ENCODE assay signal across 13 cellular contexts in the genomic region with DNA sequence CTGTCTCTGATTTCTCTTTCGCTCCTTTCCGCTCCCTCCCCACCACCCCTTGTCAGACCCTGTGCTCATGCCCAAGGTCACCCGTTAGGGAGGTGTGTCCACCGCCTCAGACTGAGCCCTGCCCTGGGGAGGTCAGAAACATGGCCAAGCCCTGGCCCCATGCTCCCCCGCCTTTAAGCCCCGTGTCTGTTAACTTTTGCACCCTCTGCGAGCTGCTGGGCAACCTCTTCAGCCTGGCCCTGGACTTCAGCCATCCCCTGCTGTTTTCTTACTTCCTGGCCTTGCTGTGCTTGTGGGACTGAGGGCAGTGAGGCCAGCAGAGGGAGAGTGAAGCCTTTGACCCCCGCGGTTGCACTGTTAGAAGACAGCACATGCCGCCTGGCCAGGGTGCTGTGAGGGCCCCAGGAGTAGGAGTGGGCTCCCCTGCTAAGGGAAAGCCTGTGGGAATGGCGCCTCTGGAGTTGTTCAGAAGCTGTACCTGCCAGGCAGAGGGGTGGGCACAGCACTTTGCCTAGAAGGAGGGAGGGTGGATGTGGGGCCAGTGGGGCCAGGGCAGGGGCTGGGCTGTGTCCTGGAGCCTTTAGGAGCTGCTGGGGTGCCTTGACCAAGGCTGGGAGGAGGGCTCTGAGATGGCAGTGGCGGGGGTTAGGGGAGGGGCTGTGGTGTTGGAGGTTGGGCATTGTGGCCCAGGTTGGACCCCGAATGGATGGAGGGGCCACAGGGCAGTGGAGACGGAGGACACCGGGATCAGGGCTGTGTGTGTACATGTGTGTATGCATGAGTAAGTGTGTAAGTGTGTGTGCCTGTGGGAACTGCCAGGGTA. TPM values are rescaled to one million over a fixed set of nuclear protein-coding genes. Genes with fewer than 3 reads are reported as not detected.
DNase-seq lines count a peak whose midpoint lies in the region; ATAC-seq, FAIRE-seq and TF ChIP-seq lines count a peak whose summit lies in the region.
"Had no signal": no experiment of that assay in that cellular context is flagged by ENCODE, and none has a peak within 500 bp of the region (broad histone marks: within the 10 kb centered on the region; RNA-seq: fewer than 3 reads in every experiment).

No MANE protein-coding gene starts in this region.

- 27 to 39% methylated on average over 6 to 15 of the region's 15 CpGs for WGBS in body of pancreas, 2 donors
- WGBS in mesenchymal stem cell, result 82% methylated on average over 14 of the region's 15 CpGs

- no peak overlapping the region for H2BK15ac ChIP-seq in mesenchymal stem cell (ENCODE audit: low read depth, poor library complexity, severe bottlenecking)

- no peak overlapping the region for H2AFZ ChIP-seq in mesenchymal stem cell (ENCODE audit: low read depth, low read length)

- H3K4ac ChIP-seq in mesenchymal stem cell (ENCODE audit: low read depth in 1 of 2, low read length in 2 of 2), result no peak overlapping the region

- H3K36me3 ChIP-seq in H7 (replicated peaks; ENCODE audit: control insufficient read depth, insufficient read depth, low read length), result peaks cover 4% of the 10 kb centered on the region
- no peaks in the 10 kb centered on the region for H3K36me3 ChIP-seq in body of pancreas (replicated peaks in 1 of 2; ENCODE audit: insufficient read depth in 1 of 2, low read depth in 2 of 2)
- H3K36me3 ChIP-seq in mesenchymal stem cell (ENCODE audit: control insufficient read depth in 1 of 2, insufficient read depth in 2 of 2, low read depth in 1 of 2, low read length in 2 of 2), result peaks cover 21 to 25% of the 10 kb centered on the region in 2 experiments
- H3K36me3 ChIP-seq: breast epithelium had no signal

- H3K9ac ChIP-seq in mesenchymal stem cell (ENCODE audit: low read length), result peak overlapping the region; percentile 36

- no peak for FAIRE-seq in HTR-8/SVneo (lab: Jason Lieb, UNC)
- FAIRE-seq: frontal cortex had no signal

- H3K23ac ChIP-seq in mesenchymal stem cell (ENCODE audit: low read length in 2 of 2), result peak overlapping the region in 1 of 2 experiments; percentile 14

- H3K18ac ChIP-seq in mesenchymal stem cell (ENCODE audit: low read depth in 1 of 2, low read length in 2 of 2), result no peak overlapping the region

- TF ChIP-seq POLR2A in body of pancreas (IDR thresholded peaks at IDR 0.05), result no peak

- H2AK5ac ChIP-seq in mesenchymal stem cell (ENCODE audit: low read length, severe bottlenecking), result no peak overlapping the region

- no peak overlapping the region for H4K8ac ChIP-seq in mesenchymal stem cell (ENCODE audit: low read length)

- H3K4me3 ChIP-seq in H7 (ENCODE audit: insufficient read depth, low read depth, low read length) (no peak overlapping the region), body of pancreas (no peak overlapping the region), mesenchymal stem cell (ENCODE audit: insufficient read depth in 1 of 2, low read depth in 1 of 2, low read length in 2 of 2) (no peak overlapping the region)

- peaks cover 99% of the 10 kb centered on the region for H3K4me1 ChIP-seq in body of pancreas
- H3K4me1 ChIP-seq in mesenchymal stem cell (ENCODE audit: control insufficient read depth, insufficient read depth, low read depth, low read length), result peaks cover 41% of the 10 kb centered on the region

- peak overlapping the region; percentile 5 for H3K4me2 ChIP-seq in mesenchymal stem cell (ENCODE audit: low read length, poor library complexity, severe bottlenecking)

- H4K91ac ChIP-seq in mesenchymal stem cell (ENCODE audit: low read length), result no peak overlapping the region

- intact Hi-C loops in body of pancreas (cut with DNase I), result loop anchor here (5.0 kb wide), 1 partner anchor 242 kb away; no protein-coding TSS in a partner anchor

- ATAC-seq in body of pancreas (peak; percentile 28), GM19397 (IDR thresholded peaks at IDR 0.05; ENCODE audit: unreplicated experiment) (no peak)
- ATAC-seq: SK-N-SH treated with all-trans-retinoic acid at 6 μM for 48 hours had no signal

- peaks cover 5% of the 10 kb centered on the region for H3K79me1 ChIP-seq in mesenchymal stem cell (replicated peaks; ENCODE audit: low read length, poor library complexity, severe bottlenecking)

- peak; percentile 15 for DNase-seq in 8988T
- DNase-seq in H7, result peak; percentile 76
- DNase-seq in body of pancreas, result peak in 3 of 4 donors; percentile 44 to 56 (median 55)
- DNase-seq in mesenchymal stem cell, result peak; percentile 43
- DNase-seq in kidney glomerular epithelial cell (lab: John Stamatoyannopoulos, UW), result no peak
- no peak for DNase-seq in RPMI8226
- DNase-seq in HTR-8/SVneo (ENCODE audit: insufficient read length, low spot score), result no peak
- DNase-seq: NCI-H345; stimulated activated naive CD4-positive, alpha-beta T cell had no signal

- no peak overlapping the region for H2BK120ac ChIP-seq in mesenchymal stem cell (ENCODE audit: low read depth, low read length)

- no peak for TF ChIP-seq CTCF in body of pancreas (IDR thresholded peaks at IDR 0.05)

- H2BK12ac ChIP-seq in mesenchymal stem cell (ENCODE audit: low read length in 2 of 2), result peak overlapping the region in 1 of 2 experiments; percentile 58

- no peak overlapping the region for H2BK5ac ChIP-seq in mesenchymal stem cell (ENCODE audit: low read depth, low read length, poor library complexity, severe bottlenecking)

- H3K9me3 ChIP-seq in body of pancreas, result no peaks in the 10 kb centered on the region
- H3K9me3 ChIP-seq in mesenchymal stem cell (ENCODE audit: control insufficient read depth, low read length), result no peaks in the 10 kb centered on the region
- H3K9me3 ChIP-seq: breast epithelium had no signal

- no peak overlapping the region for H3K14ac ChIP-seq in mesenchymal stem cell (ENCODE audit: low read length in 2 of 2)

- H3K27me3 ChIP-seq in H7 (ENCODE audit: control insufficient read depth, insufficient read depth, low read length) (no peaks in the 10 kb centered on the region), body of pancreas (no peaks in the 10 kb centered on the region), mesenchymal stem cell (ENCODE audit: control insufficient read depth in 1 of 2, insufficient read depth in 1 of 2, low read length in 2 of 2) (no peaks in the 10 kb centered on the region)
- H3K27me3 ChIP-seq: breast epithelium had no signal

- H3K27ac ChIP-seq in body of pancreas, result peak overlapping the region in 2 of 4 donors; percentile 13 to 22
- no peak overlapping the region for H3K27ac ChIP-seq in mesenchymal stem cell (ENCODE audit: low read length, poor library complexity, severe bottlenecking)
- H3K27ac ChIP-seq: breast epithelium had no signal

RNA-seq across cellular contexts. Expression of gene UPF1, which starts 7.9 kb away (rescaled TPM):
- 92.6 and 95.8 TPM in 2 replicates for total RNA-seq in H7 (2014; rRNA removed; shearing (Covaris generic))
- total RNA-seq in body of pancreas, result 10 to 100 TPM; 38.9 to 59.0 TPM
- polyA plus RNA-seq in mesenchymal stem cell (2013, experiment 1 of 2), result 16.0 TPM
- polyA plus RNA-seq in mesenchymal stem cell (2013, experiment 2 of 2), result 15.0 TPM

RNA-seq across cellular contexts. Expression of gene COMP, which starts 48.6 kb away (rescaled TPM):
- total RNA-seq in H7 (2014; rRNA removed; shearing (Covaris generic)), result not detected in 2 replicates
- total RNA-seq in body of pancreas, result 1 to 10 TPM in 1 of 2 donors, under 1 TPM in 1; 0.33 to 6.0 TPM
- not detected for polyA plus RNA-seq in mesenchymal stem cell (2013, experiment 1 of 2)
- polyA plus RNA-seq in mesenchymal stem cell (2013, experiment 2 of 2), result not detected
- total RNA-seq: frontal cortex had no signal

RNA-seq across cellular contexts. Expression of gene CERS1, which starts 56.3 kb away (rescaled TPM):
- 7.8 and 8.5 TPM in 2 replicates for total RNA-seq in H7 (2014; rRNA removed; shearing (Covaris generic))
- under 1 TPM; 0.26 to 0.66 TPM for total RNA-seq in body of pancreas
- 1.5 TPM for polyA plus RNA-seq in mesenchymal stem cell (2013, experiment 1 of 2)
- polyA plus RNA-seq in mesenchymal stem cell (2013, experiment 2 of 2), result 1.6 TPM

Comparison
In these comparisons a context has a peak if more than half of its experiments do, and no peak if none do; other contexts are left out.
1. DNase-seq: peak in 8988T (single experiment), H7 (single experiment), body of pancreas (3 of 4) and mesenchymal stem cell (single experiment); none in kidney glomerular epithelial cell (single experiment), RPMI8226 (single experiment) and HTR-8/SVneo (single experiment).